In the genomic region with DNA sequence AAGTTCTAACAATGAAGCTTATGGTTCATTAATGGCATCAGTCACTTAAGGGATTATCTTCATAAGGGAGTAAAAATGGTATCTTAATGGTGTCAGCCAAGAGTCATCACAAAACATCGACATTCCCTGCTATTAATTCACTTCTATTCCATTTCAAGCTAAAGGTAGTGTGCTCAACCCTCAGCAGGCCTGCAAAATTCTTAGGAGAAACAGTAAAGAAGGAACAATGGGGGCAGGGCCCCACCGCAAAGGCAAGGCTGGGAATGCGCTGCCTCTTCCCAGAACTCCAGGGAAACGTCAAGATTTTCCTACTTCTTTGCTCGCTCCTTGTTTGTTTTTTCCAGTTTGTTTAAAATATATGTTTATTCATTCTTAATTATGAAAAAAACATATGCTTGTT, we compare ENCODE assay signal across 8 cellular contexts.
DNase-seq lines count a peak whose midpoint lies in the region; TF ChIP-seq lines count a peak whose summit lies in the region.

No MANE protein-coding gene starts in this region.

- H3K4me2 ChIP-seq in BLaER1, result peak overlapping the region; percentile 27; the same call in 1 of the 2 replicates
- peak overlapping the region; percentile 42 for H3K4me2 ChIP-seq in OCI-LY3 (ENCODE audit: low read length)

- intact Hi-C loops in spleen (cut with DNase I; ENCODE audit: low total_unique reads), result no loop called here

- H4K20me1 ChIP-seq in BLaER1, result no peaks in the 10 kb centered on the region
- H4K20me1 ChIP-seq in OCI-LY3 (ENCODE audit: insufficient read depth, low read length), result peaks cover 9% of the 10 kb centered on the region; the same call in 1 of the 2 replicates

- no peak for TF ChIP-seq CTCF in OCI-LY3 (IDR thresholded peaks at IDR 0.05; ENCODE audit: low read depth, low read length)
- no peak for TF ChIP-seq CTCF in progenitor cell of endocrine pancreas (IDR thresholded peaks at IDR 0.05; ENCODE audit: unreplicated experiment)
- no peak for TF ChIP-seq CTCF in spleen (IDR thresholded peaks at IDR 0.05 in 8 of 11, conservative IDR thresholded peaks at IDR 0.05 in 3 of 11)

- H3K9me3 ChIP-seq in BLaER1 (peaks cover 5% of the 10 kb centered on the region; the same call in 1 of the 2 replicates), OCI-LY3 (ENCODE audit: insufficient read depth, low read length) (no peaks in the 10 kb centered on the region), spleen (peaks cover 0 to 11% (median 7%) of the 10 kb centered on the region in 8 donors)

- H3K9me3 Mint-ChIP-seq in progenitor cell of endocrine pancreas (ENCODE audit: low read depth), result no peaks in the 10 kb centered on the region

- DNase-seq in fibroblast of peridontal ligament (ENCODE audit: extremely low read depth) (peak; percentile 54), progenitor cell of endocrine pancreas (ENCODE audit: low spot score, unreplicated experiment) (no peak), foreskin melanocyte (no peak), T-helper 2 cell (no peak), COR-L47 (lab: John Stamatoyannopoulos, UW) (no peak), spleen (no peak)

- no peaks in the 10 kb centered on the region for H3K36me3 Mint-ChIP-seq in progenitor cell of endocrine pancreas (ENCODE audit: insufficient read depth)

- H3K4me3 ChIP-seq in BLaER1 (no peak overlapping the region), OCI-LY3 (ENCODE audit: low read length) (no peak overlapping the region), spleen (peak overlapping the region in 3 of 8 donors; percentile 4 to 46 (median 33))

- H3K4me3 Mint-ChIP-seq in progenitor cell of endocrine pancreas (ENCODE audit: low read depth), result peak overlapping the region; percentile 81

- H3K36me3 ChIP-seq in BLaER1, result no peaks in the 10 kb centered on the region
- H3K36me3 ChIP-seq in OCI-LY3 (replicated peaks; ENCODE audit: low read depth, low read length), result no peaks in the 10 kb centered on the region
- no peaks in the 10 kb centered on the region for H3K36me3 ChIP-seq in spleen

- H3K9ac ChIP-seq in BLaER1 (no peak overlapping the region), OCI-LY3 (ENCODE audit: low read length) (no peak overlapping the region)

- H3K4me1 Mint-ChIP-seq in progenitor cell of endocrine pancreas (ENCODE audit: low read depth), result peaks cover 3% of the 10 kb centered on the region

- no peak for TF ChIP-seq POLR2A in spleen (IDR thresholded peaks at IDR 0.05)

- H3K27me3 Mint-ChIP-seq in progenitor cell of endocrine pancreas, result peaks cover 36% of the 10 kb centered on the region

- H3K4me1 ChIP-seq in BLaER1 (no peaks in the 10 kb centered on the region), OCI-LY3 (ENCODE audit: low read length) (peaks cover 18% of the 10 kb centered on the region), spleen (peaks cover 0 to 16% (median 9%) of the 10 kb centered on the region in 6 donors)

- no peaks in the 10 kb centered on the region for H3K27me3 ChIP-seq in BLaER1
- peaks cover 64% of the 10 kb centered on the region for H3K27me3 ChIP-seq in OCI-LY3 (ENCODE audit: low read depth, low read length)
- peaks cover 0 to 52% (median 0%) of the 10 kb centered on the region in 7 donors for H3K27me3 ChIP-seq in spleen (replicated peaks in 1 of 7)

- WGBS in spleen, 5 donors, result 49 to 60% (median 59%) methylated on average over 5 of the region's 5 CpGs

- no peaks in the 10 kb centered on the region for H3K79me2 ChIP-seq in OCI-LY3 (ENCODE audit: low read length)

- H3K27ac Mint-ChIP-seq in progenitor cell of endocrine pancreas, result no peak overlapping the region

- no peak overlapping the region for H2AFZ ChIP-seq in OCI-LY3 (ENCODE audit: low read depth, low read length)

- no peak overlapping the region for H3K27ac ChIP-seq in BLaER1
- no peak overlapping the region for H3K27ac ChIP-seq in OCI-LY3 (ENCODE audit: low read length)
- H3K27ac ChIP-seq in spleen, result no peak overlapping the region
